In the genomic region with DNA sequence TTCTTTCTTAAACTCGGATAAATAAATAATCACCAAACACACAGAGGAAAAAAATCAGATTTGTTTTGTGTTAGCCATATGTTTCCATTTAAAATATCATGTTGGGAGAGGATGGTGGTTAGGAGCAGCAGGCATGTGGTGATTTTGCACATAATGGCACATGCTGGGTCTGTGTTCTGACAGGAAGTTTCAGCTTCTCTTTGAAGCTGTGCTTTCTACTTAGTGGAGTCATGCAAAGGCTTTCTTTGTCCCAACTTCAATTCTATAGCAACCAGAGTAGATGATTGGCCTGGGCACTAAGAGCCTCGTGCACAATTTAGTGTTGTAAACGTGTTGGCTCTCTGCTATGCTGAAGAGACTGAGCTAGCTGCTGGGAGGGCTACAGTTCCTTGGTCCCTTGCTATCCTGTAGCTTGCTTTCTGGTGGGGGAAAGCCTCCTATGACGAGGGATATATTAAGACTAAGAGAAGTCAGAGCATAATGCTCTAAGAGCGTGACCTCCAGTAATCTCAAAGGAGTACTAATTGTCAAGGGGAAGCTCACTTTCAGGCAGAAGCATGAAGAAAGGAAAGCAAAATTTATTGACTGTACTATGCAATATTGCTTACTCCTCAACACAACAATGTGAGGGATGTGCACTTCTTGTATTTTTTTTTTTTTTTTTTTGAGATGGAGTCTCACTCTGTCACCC, we compare ENCODE assay signal across 16 cellular contexts.
DNase-seq lines count a peak whose midpoint lies in the region; ATAC-seq, FAIRE-seq and TF ChIP-seq lines count a peak whose summit lies in the region.
"Had no signal": no experiment of that assay in that cellular context is flagged by ENCODE, and none has a peak within 500 bp of the region (broad histone marks: within the 10 kb centered on the region; RNA-seq: fewer than 3 reads in every experiment).

No MANE protein-coding gene starts in this region.

- no peaks in the 10 kb centered on the region for H3K9me3 ChIP-seq in kidney (ENCODE audit: control insufficient read depth in 1 of 2, low read length in 2 of 2)
- H3K9me3 ChIP-seq: upper lobe of left lung had no signal

- FAIRE-seq in kidney (lab: Jason Lieb, UNC) = no peak

- POLR2A ChIA-PET in WTC11 (lab: Charles Lee) = no interaction called here

- H3K27ac ChIP-seq in rectal smooth muscle tissue (ENCODE audit: low read depth, low read length) = peak overlapping the region; percentile 11
- no peak overlapping the region for H3K27ac ChIP-seq in kidney (ENCODE audit: low read depth in 2 of 2, low read length in 2 of 2)
- H3K27ac ChIP-seq: upper lobe of left lung, VCaP had no signal

- no peak for TF ChIP-seq CTCF in WTC11 (IDR thresholded peaks at IDR 0.05)
- no peak for TF ChIP-seq CTCF in kidney (IDR thresholded peaks at IDR 0.05; ENCODE audit: borderline replicate concordance, extremely low read depth, insufficient read depth)

- no peaks in the 10 kb centered on the region for H3K27me3 ChIP-seq in rectal smooth muscle tissue (ENCODE audit: control insufficient read depth, insufficient read depth, low read length)
- H3K27me3 ChIP-seq: upper lobe of left lung had no signal

- intact Hi-C loops in kidney (cut with DNase I) = no loop called here

- H3K27ac Mint-ChIP-seq in WTC11 = no peak overlapping the region

- H3K36me3 Mint-ChIP-seq in WTC11 = peaks cover 5% of the 10 kb centered on the region; the same call in 1 of the 2 replicates

- H3K27me3 Mint-ChIP-seq in WTC11 (ENCODE audit: low read depth) = no peaks in the 10 kb centered on the region

- DNase-seq in NCI-H146 (lab: John Stamatoyannopoulos, UW) (peak; percentile 15), NCI-H146 treated with DMSO at 0.1 percent for 48 hours (lab: John Stamatoyannopoulos, UW; ENCODE audit: unreplicated experiment) (no peak), WTC11 (ENCODE audit: low spot score) (no peak), foreskin melanocyte (peak; percentile 16), NCI-H748 treated with DMSO at 0.1 percent for 48 hours (lab: John Stamatoyannopoulos, UW) (no peak), kidney (no peak)
- DNase-seq: 8988T, Calu3, Karpas-422, NCI-H2029 treated with DMSO at 0.1 percent for 48 hours, occipital lobe, SIG-M5, upper lobe of left lung had no signal

- H3K36me3 ChIP-seq in rectal smooth muscle tissue (ENCODE audit: control insufficient read depth, insufficient read depth, low read length) = no peaks in the 10 kb centered on the region
- H3K36me3 ChIP-seq in kidney (ENCODE audit: control insufficient read depth in 1 of 2, insufficient read depth in 2 of 2, low read length in 2 of 2) = no peaks in the 10 kb centered on the region
- H3K36me3 ChIP-seq: upper lobe of left lung had no signal

- H3K4me3 ChIP-seq in rectal smooth muscle tissue (ENCODE audit: low read length) = no peak overlapping the region
- no peak overlapping the region for H3K4me3 ChIP-seq in kidney (ENCODE audit: low read length in 2 of 2)
- H3K4me3 ChIP-seq: upper lobe of left lung had no signal

- H3K9ac ChIP-seq in rectal smooth muscle tissue (ENCODE audit: low read length) (no peak overlapping the region), kidney (ENCODE audit: low read length in 2 of 2) (no peak overlapping the region)

- ATAC-seq in WTC11 (peak; percentile 48), HG02610 (IDR thresholded peaks at IDR 0.05; ENCODE audit: unreplicated experiment) (no peak)

- no peaks in the 10 kb centered on the region for H3K4me1 ChIP-seq in rectal smooth muscle tissue (ENCODE audit: control insufficient read depth, insufficient read depth, low read length)
- no peaks in the 10 kb centered on the region for H3K4me1 ChIP-seq in kidney (ENCODE audit: control insufficient read depth in 1 of 2, insufficient read depth in 1 of 2, low read depth in 1 of 2, low read length in 2 of 2)
- H3K4me1 ChIP-seq: upper lobe of left lung had no signal

- H3K9me3 Mint-ChIP-seq in WTC11 = peaks cover 6% of the 10 kb centered on the region

- peaks cover 7% of the 10 kb centered on the region; the same call in 1 of the 2 replicates for H3K4me1 Mint-ChIP-seq in WTC11

- no peak overlapping the region for H3K4me3 Mint-ChIP-seq in WTC11

- CTCF ChIA-PET in WTC11 (lab: Charles Lee) = interaction anchor here (1.1 kb wide), 1 partner anchor 24 kb away, joined by 5 read pairs; no protein-coding TSS in a partner anchor

TF ChIP-seq in WTC11, 78 proteins besides CTCF, POLR2A, EP300 and RAD21:
- TF ChIP-seq, protein P1, sequence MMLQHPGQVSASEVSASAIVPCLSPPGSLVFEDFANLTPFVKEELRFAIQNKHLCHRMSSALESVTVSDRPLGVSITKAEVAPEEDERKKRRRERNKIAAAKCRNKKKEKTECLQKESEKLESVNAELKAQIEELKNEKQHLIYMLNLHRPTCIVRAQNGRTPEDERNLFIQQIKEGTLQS (CRISPR knock-in tag; conservative IDR thresholded peaks at IDR 0.05) = no peak
- no peak for TF ChIP-seq CBFB (CRISPR knock-in tag; IDR thresholded peaks at IDR 0.05; ENCODE audit: low read depth)
- TF ChIP-seq, protein P2, sequence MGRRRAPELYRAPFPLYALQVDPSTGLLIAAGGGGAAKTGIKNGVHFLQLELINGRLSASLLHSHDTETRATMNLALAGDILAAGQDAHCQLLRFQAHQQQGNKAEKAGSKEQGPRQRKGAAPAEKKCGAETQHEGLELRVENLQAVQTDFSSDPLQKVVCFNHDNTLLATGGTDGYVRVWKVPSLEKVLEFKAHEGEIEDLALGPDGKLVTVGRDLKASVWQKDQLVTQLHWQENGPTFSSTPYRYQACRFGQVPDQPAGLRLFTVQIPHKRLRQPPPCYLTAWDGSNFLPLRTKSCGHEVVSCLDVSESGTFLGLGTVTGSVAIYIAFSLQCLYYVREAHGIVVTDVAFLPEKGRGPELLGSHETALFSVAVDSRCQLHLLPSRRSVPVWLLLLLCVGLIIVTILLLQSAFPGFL (CRISPR knock-in tag; IDR thresholded peaks at IDR 0.05; ENCODE audit: borderline replicate concordance) = no peak
- no peak for TF ChIP-seq ZNF219 (CRISPR knock-in tag; IDR thresholded peaks at IDR 0.05; ENCODE audit: borderline replicate concordance)
- TF ChIP-seq CREB1 (CRISPR knock-in tag; IDR thresholded peaks at IDR 0.05) = no peak
- no peak for TF ChIP-seq SMAD4 (CRISPR knock-in tag; IDR thresholded peaks at IDR 0.05)
- no peak for TF ChIP-seq ELF4 (CRISPR knock-in tag; IDR thresholded peaks at IDR 0.05; ENCODE audit: low read depth)
- TF ChIP-seq, protein P3, sequence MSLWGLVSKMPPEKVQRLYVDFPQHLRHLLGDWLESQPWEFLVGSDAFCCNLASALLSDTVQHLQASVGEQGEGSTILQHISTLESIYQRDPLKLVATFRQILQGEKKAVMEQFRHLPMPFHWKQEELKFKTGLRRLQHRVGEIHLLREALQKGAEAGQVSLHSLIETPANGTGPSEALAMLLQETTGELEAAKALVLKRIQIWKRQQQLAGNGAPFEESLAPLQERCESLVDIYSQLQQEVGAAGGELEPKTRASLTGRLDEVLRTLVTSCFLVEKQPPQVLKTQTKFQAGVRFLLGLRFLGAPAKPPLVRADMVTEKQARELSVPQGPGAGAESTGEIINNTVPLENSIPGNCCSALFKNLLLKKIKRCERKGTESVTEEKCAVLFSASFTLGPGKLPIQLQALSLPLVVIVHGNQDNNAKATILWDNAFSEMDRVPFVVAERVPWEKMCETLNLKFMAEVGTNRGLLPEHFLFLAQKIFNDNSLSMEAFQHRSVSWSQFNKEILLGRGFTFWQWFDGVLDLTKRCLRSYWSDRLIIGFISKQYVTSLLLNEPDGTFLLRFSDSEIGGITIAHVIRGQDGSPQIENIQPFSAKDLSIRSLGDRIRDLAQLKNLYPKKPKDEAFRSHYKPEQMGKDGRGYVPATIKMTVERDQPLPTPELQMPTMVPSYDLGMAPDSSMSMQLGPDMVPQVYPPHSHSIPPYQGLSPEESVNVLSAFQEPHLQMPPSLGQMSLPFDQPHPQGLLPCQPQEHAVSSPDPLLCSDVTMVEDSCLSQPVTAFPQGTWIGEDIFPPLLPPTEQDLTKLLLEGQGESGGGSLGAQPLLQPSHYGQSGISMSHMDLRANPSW (CRISPR knock-in tag; conservative IDR thresholded peaks at IDR 0.05; ENCODE audit: low read depth) = no peak
- TF ChIP-seq, protein P4, sequence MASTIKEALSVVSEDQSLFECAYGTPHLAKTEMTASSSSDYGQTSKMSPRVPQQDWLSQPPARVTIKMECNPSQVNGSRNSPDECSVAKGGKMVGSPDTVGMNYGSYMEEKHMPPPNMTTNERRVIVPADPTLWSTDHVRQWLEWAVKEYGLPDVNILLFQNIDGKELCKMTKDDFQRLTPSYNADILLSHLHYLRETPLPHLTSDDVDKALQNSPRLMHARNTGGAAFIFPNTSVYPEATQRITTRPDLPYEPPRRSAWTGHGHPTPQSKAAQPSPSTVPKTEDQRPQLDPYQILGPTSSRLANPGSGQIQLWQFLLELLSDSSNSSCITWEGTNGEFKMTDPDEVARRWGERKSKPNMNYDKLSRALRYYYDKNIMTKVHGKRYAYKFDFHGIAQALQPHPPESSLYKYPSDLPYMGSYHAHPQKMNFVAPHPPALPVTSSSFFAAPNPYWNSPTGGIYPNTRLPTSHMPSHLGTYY (CRISPR knock-in tag; IDR thresholded peaks at IDR 0.05) = no peak
- TF ChIP-seq TCF7 (CRISPR knock-in tag; IDR thresholded peaks at IDR 0.05; ENCODE audit: low read depth) = no peak
- TF ChIP-seq ZNF671 (CRISPR knock-in tag; IDR thresholded peaks at IDR 0.05) = no peak
- TF ChIP-seq, protein P5, sequence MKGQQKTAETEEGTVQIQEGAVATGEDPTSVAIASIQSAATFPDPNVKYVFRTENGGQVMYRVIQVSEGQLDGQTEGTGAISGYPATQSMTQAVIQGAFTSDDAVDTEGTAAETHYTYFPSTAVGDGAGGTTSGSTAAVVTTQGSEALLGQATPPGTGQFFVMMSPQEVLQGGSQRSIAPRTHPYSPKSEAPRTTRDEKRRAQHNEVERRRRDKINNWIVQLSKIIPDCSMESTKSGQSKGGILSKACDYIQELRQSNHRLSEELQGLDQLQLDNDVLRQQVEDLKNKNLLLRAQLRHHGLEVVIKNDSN (CRISPR knock-in tag; IDR thresholded peaks at IDR 0.05) = no peak

Comparison
In these comparisons a context has a peak if more than half of its experiments do, and no peak if none do; other contexts are left out.
1. DNase-seq: peak in NCI-H146 (single experiment) and foreskin melanocyte (single experiment); none in NCI-H146 treated with DMSO at 0.1 percent for 48 hours (single experiment), WTC11 (single experiment), NCI-H748 treated with DMSO at 0.1 percent for 48 hours (single experiment) and kidney (single experiment).